Comparison of ENCODE assay signal across 8 cellular contexts in genomic region chr15:76059320-76060097, GRCh38. TPM values are rescaled to one million over a fixed set of nuclear protein-coding genes. Genes with fewer than 3 reads are reported as not detected.
A peak's percentile ranks its signal among the peaks of the same experiment; 100 is the strongest.
DNase-seq lines count a peak whose midpoint lies in the region; ATAC-seq and TF ChIP-seq lines count a peak whose summit lies in the region.

TSS of gene TMEM266 (plus strand) at chr15:76059985. CDS start at chr15:76134264, 74,279 bp downstream.

- H3K4me1 ChIP-seq in SJSA1 (replicated peaks) = peaks cover 27% of the 10 kb centered on the region

- peak within 1 kb of the TSS; percentile 78 for H3K4me3 Mint-ChIP-seq in HFFc6
- H3K4me3 Mint-ChIP-seq in central memory CD8-positive, alpha-beta T cell = peak within 1 kb of the TSS; percentile 68

- H3K27me3 Mint-ChIP-seq in HFFc6 (ENCODE audit: insufficient read depth) = peaks cover 54% of the 10 kb centered on the region
- peaks cover 70% of the 10 kb centered on the region for H3K27me3 Mint-ChIP-seq in central memory CD8-positive, alpha-beta T cell

- no peaks in the 10 kb centered on the region for H3K36me3 ChIP-seq in SJSA1

- H3K9me3 Mint-ChIP-seq in HFFc6 = no peaks in the 10 kb centered on the region
- H3K9me3 Mint-ChIP-seq in central memory CD8-positive, alpha-beta T cell = no peaks in the 10 kb centered on the region

- no peak within 1 kb of the TSS for H3K27ac Mint-ChIP-seq in HFFc6
- H3K27ac Mint-ChIP-seq in central memory CD8-positive, alpha-beta T cell (ENCODE audit: low read depth) = no peak within 1 kb of the TSS

- H3K9me3 ChIP-seq in SJSA1 (replicated peaks) = no peaks in the 10 kb centered on the region

- ATAC-seq in central memory CD8-positive, alpha-beta T cell (replicated peaks; ENCODE audit: extremely low read depth, poor library complexity, severe bottlenecking) = peak; percentile 21
- ATAC-seq in HG03139 (IDR thresholded peaks at IDR 0.05; ENCODE audit: unreplicated experiment) (no peak), HG02885 (IDR thresholded peaks at IDR 0.05; ENCODE audit: poor library complexity, unreplicated experiment) (no peak)

- no peaks in the 10 kb centered on the region for H3K36me3 Mint-ChIP-seq in HFFc6 (ENCODE audit: low read depth)
- peaks cover 5% of the 10 kb centered on the region for H3K36me3 Mint-ChIP-seq in central memory CD8-positive, alpha-beta T cell (ENCODE audit: insufficient read depth)

- TF ChIP-seq CTCF in HFFc6 (IDR thresholded peaks at IDR 0.05) = no peak

- H3K27ac ChIP-seq in SJSA1 = no peak within 1 kb of the TSS

- peak within 1 kb of the TSS; percentile 43 for H3K4me3 ChIP-seq in SJSA1

- peaks cover 55% of the 10 kb centered on the region for H3K27me3 ChIP-seq in SJSA1 (replicated peaks)

- peaks cover 12% of the 10 kb centered on the region for H3K4me1 Mint-ChIP-seq in HFFc6 (ENCODE audit: low read depth)
- peaks cover 19% of the 10 kb centered on the region for H3K4me1 Mint-ChIP-seq in central memory CD8-positive, alpha-beta T cell

- DNase-seq in D341Med (ENCODE audit: low spot score) = peak; percentile 97
- no peak for DNase-seq in HFFc6
- no peak for DNase-seq in SJSA1 (ENCODE audit: low read depth in 1 of 2, low spot score in 2 of 2)
- DNase-seq in central memory CD8-positive, alpha-beta T cell (ENCODE audit: low spot score in 2 of 2) = no peak
- DNase-seq in kidney glomerular epithelial cell (lab: John Stamatoyannopoulos, UW) = peak; percentile 3
- peak; percentile 35 for DNase-seq in stimulated activated CD4-positive, alpha-beta T cell treated with anti-CD3 and anti-CD28 coated beads, Interleukin-15, amount 100 ng/mL, for 24 hours

RNA-seq across cellular contexts. Expression of gene TMEM266, which starts in this region (rescaled TPM):
- total RNA-seq in HFFc6 (2021; fragmentation: NEBNext Ultra II Directional; extraction: Animal tissue kit (Norgen Biotek cat#: 25700)) = under 1 TPM in 5 of 6 experiments, not detected in 1; 0.10 to 0.19 (median 0.17) TPM
- 0.21 and 1.4 TPM in 2 replicates for total RNA-seq in SJSA1 (2014; rRNA removed; shearing (Covaris generic))

Comparison
In these comparisons a context has a peak if more than half of its experiments do, and no peak if none do; other contexts are left out.
1. DNase-seq: peak in D341Med (single experiment), kidney glomerular epithelial cell (single experiment) and stimulated activated CD4-positive, alpha-beta T cell treated with anti-CD3 and anti-CD28 coated beads, Interleukin-15, amount 100 ng/mL, for 24 hours (single experiment); none in HFFc6 (single experiment), SJSA1 (0 of 2) and central memory CD8-positive, alpha-beta T cell (0 of 2).